8 cellular contexts compared by ENCODE assay signal in the genomic region with DNA sequence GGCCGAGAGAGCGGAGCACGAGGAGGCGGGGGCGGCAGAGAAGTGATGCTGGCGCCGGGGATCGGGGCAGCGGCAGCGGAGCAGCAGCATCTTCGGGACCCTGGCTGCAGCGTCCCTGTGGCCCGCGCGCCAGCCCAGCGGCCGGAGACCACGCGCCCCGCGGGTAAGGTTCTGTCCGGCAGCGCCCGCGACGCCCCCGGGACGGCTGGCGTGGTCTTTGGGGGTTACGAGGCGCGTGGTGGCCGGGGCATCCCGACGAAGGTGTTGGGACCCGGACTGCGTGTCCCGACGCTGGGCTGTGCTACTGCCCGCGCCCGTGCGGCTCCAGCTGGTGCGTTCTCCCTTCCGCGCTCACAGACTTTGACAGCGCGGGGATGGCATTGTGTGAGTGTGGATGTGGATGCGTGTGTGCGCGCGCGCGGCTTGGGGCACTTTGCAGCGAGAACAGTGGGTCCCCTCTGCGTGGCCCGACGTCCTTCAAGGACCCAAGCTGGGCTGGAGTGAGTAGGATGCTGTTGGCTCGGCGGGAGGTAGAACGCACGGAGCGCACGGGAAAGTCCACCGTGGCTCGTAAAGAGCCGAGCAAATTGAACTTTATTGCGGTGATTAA. TPM values are rescaled to one million over a fixed set of nuclear protein-coding genes. Genes with fewer than 3 reads are reported as not detected.
A peak's percentile ranks its signal among the peaks of the same experiment; 100 is the strongest.
DNase-seq lines count a peak whose midpoint lies in the region; ATAC-seq and TF ChIP-seq lines count a peak whose summit lies in the region.

No MANE protein-coding gene starts in this region.

- peaks cover 12 to 25% (median 22%) of the 10 kb centered on the region in 4 donors for H3K4me1 ChIP-seq in stomach

- DNase-seq in NCI-H82 (lab: John Stamatoyannopoulos, UW) (peak; percentile 67), NCI-H82 treated with DMSO at 0.1 percent for 48 hours (lab: John Stamatoyannopoulos, UW; ENCODE audit: unreplicated experiment) (no peak), HEK293T (ENCODE audit: extremely low spot score) (peak; percentile 35), NCI-H460 (ENCODE audit: extremely low read depth, low read depth) (peak; percentile 7), cerebellum (ENCODE audit: low spot score) (peak; percentile 23), left lobe of liver (ENCODE audit: low spot score) (no peak), stomach (no peak), SHP77 treated with DMSO at 0.1 percent for 48 hours (lab: John Stamatoyannopoulos, UW) (no peak)

- ATAC-seq in left lobe of liver: peak; percentile 30

- peak overlapping the region in 2 of 5 donors; percentile 84 to 86 for H3K27ac ChIP-seq in stomach

- no peak for TF ChIP-seq EP300 in stomach (IDR thresholded peaks at IDR 0.05)

- intact Hi-C loops in stomach (cut with DNase I; ENCODE audit: low total_unique reads): no loop called here

- TF ChIP-seq POLR2A in stomach (IDR thresholded peaks at IDR 0.05): no peak

- no peaks in the 10 kb centered on the region for H3K36me3 ChIP-seq in stomach

- no peaks in the 10 kb centered on the region for H3K9me3 ChIP-seq in stomach

- no peak for TF ChIP-seq CTCF in stomach (IDR thresholded peaks at IDR 0.05)

- peak overlapping the region; percentile 60 to 77 (median 76) for H3K4me3 ChIP-seq in stomach

- POLR2A ChIA-PET in HEK293T (lab: Yijun Ruan, JAX): no interaction called here

- H3K27me3 ChIP-seq in stomach: peaks cover 0 to 64% (median 17%) of the 10 kb centered on the region in 3 donors

- 0 to 2% (median 2%) methylated on average over 26 to 68 of the region's 68 CpGs for WGBS in stomach, 5 donors

- CTCF ChIA-PET in HEK293T (lab: Yijun Ruan, JAX): interaction anchor here (0.6 kb wide), 1 partner anchor 69 kb away, joined by 3 read pairs; no protein-coding TSS in a partner anchor

TF ChIP-seq in HEK293T, 16 proteins besides CTCF, POLR2A, EP300 and RAD21:
- no peak for TF ChIP-seq ELF4 (IDR thresholded peaks at IDR 0.05)
- peak; percentile 69 for TF ChIP-seq L3MBTL2 (conservative IDR thresholded peaks at IDR 0.05)
TF ChIP-seq in HEK293T: peak in this region for 1.

RNA-seq across cellular contexts. Expression of gene B3GALT1, which starts 0.5 kb away (rescaled TPM):
- 0.06 and 0.17 TPM in 2 replicates for total RNA-seq in NCI-H460 (2014; rRNA removed; shearing (Covaris generic))
- polyA plus RNA-seq in NCI-H460 (2014; cell fraction: nucleus; rRNA removed): 0.02 TPM in 1 of 2 replicates, not detected in the other
- total RNA-seq in cerebellum: 25.2 TPM
- 0.08 TPM for total RNA-seq in left lobe of liver
- under 1 TPM in 2 of 5 donors, not detected in 3; 0.29 to 0.55 TPM for total RNA-seq in stomach
- polyA plus RNA-seq in stomach: under 1 TPM in 1 of 3 donors, not detected in 2; 0.05 TPM

Comparison
In these comparisons a context has a peak if more than half of its experiments do, and no peak if none do; other contexts are left out.
1. DNase-seq: peak in NCI-H82 (single experiment), HEK293T (single experiment), NCI-H460 (single experiment) and cerebellum (single experiment); none in NCI-H82 treated with DMSO at 0.1 percent for 48 hours (single experiment), left lobe of liver (single experiment), stomach (single experiment) and SHP77 treated with DMSO at 0.1 percent for 48 hours (single experiment).
2. RNA of gene B3GALT1, which starts 0.5 kb away (total RNA-seq): 25.2 TPM in cerebellum (single experiment); 0.06 to 0.17 TPM in NCI-H460, 0.08 TPM in left lobe of liver (single experiment) and 0.29 to 0.55 TPM in stomach; every median in the first group is over 10 times any median in the second.